ENCODE assay signal across 8 cellular contexts in genomic region chr11:58578635-58579191, GRCh38. TPM values are rescaled to one million over a fixed set of nuclear protein-coding genes. Genes with fewer than 3 reads are reported as not detected.
A peak's percentile ranks its signal among the peaks of the same experiment; 100 is the strongest.
DNase-seq lines count a peak whose midpoint lies in the region; ATAC-seq and TF ChIP-seq lines count a peak whose summit lies in the region.

ZFP91 (plus strand) TSS chr11:58579063; CDS start chr11:58579282, 219 bp downstream.

- DNase-seq in D341Med (ENCODE audit: low spot score) = peak; percentile 92
- DNase-seq in KBM-7 = peak; percentile 97
- peak; percentile 94 to 95 for DNase-seq in PC-9
- DNase-seq in activated T-cell treated with anti-CD3 and anti-CD28 coated beads for 48 hours (ENCODE audit: low read depth) = peak; percentile 94
- peak; percentile 89 for DNase-seq in epithelial cell of prostate (ENCODE audit: low read depth, low spot score)
- DNase-seq in stimulated activated CD8-positive, alpha-beta memory T cell treated with anti-CD3 and anti-CD28 coated beads, Interleukin-2, amount 100 ng/mL, for 48 hours (ENCODE audit: low read depth in 2 of 2) = peak; percentile 92 to 94

- H3K9me2 ChIP-seq in PC-9 (ENCODE audit: insufficient read depth) = no peaks in the 10 kb centered on the region

- in situ Hi-C loops in KBM-7 (cut with MboI; ENCODE audit: low pct_unique_long_range_greater_than_20kb, low sequenced_read_pairs) = no loop called here

- peak; percentile 33 for ATAC-seq in GM21529 (IDR thresholded peaks at IDR 0.05; ENCODE audit: unreplicated experiment)

- CTCF ChIA-PET in PC-9 (lab: Charles Lee) = interaction anchor here (1.6 kb wide), 1 partner anchor 566 kb away, joined by 4 read pairs; no protein-coding TSS in a partner anchor

- H3K36me3 ChIP-seq in PC-9 (ENCODE audit: low read depth) = peaks cover 7% of the 10 kb centered on the region; the same call in 1 of the 2 replicates

- peak within 1 kb of the TSS; percentile 82 for H3K4me3 ChIP-seq in PC-9
- peak within 1 kb of the TSS; percentile 87 for H3K4me3 ChIP-seq in mononuclear cell (ENCODE audit: low read length)

- POLR2A ChIA-PET in PC-9 (lab: Charles Lee; ENCODE audit: unreplicated experiment) = interaction anchor here (0.7 kb wide), 1 partner anchor 841 kb away, joined by 3 read pairs; no protein-coding TSS in a partner anchor

- intact Hi-C loops in PC-9 (cut with micrococcal nuclease; ENCODE audit: unreplicated experiment) = loop anchor here (1.0 to 5.0 kb wide), 9 partner anchors 192 to 1254 kb away; partner anchors contain the start of genes CLP1, FAM111A, MED19 and TMX2

- H3F3A ChIP-seq in PC-9 (ENCODE audit: insufficient read depth, low read depth) = peaks cover 52% of the 10 kb centered on the region

- H3K9me3 ChIP-seq in PC-9 (ENCODE audit: insufficient read depth, low read depth) (no peaks in the 10 kb centered on the region), mononuclear cell (ENCODE audit: low read depth, low read length) (no peaks in the 10 kb centered on the region)

- no peak for TF ChIP-seq CTCF in PC-9 (conservative IDR thresholded peaks at IDR 0.05)

- H3K4me1 ChIP-seq in PC-9 (replicated peaks; ENCODE audit: insufficient read depth) (peaks cover 66% of the 10 kb centered on the region), mononuclear cell (ENCODE audit: insufficient read depth, low read length) (peaks cover 57% of the 10 kb centered on the region)

- peak within 1 kb of the TSS; percentile 85 for H2AFZ ChIP-seq in PC-9

- H3K27ac ChIP-seq in PC-9 (peak within 1 kb of the TSS; percentile 97), epithelial cell of prostate (peak within 1 kb of the TSS; percentile 100)

- peak within 1 kb of the TSS; percentile 86 for H3K4me2 ChIP-seq in PC-9

- peaks cover 33% of the 10 kb centered on the region for H4K20me1 ChIP-seq in PC-9 (ENCODE audit: insufficient read depth)

- H3K27me3 ChIP-seq in PC-9 (ENCODE audit: insufficient read depth, low read depth) (no peaks in the 10 kb centered on the region), mononuclear cell (ENCODE audit: insufficient read depth, low read length) (no peaks in the 10 kb centered on the region)

- H3K79me2 ChIP-seq in PC-9 (ENCODE audit: low read depth) = peaks cover 69% of the 10 kb centered on the region

- no TSS peak for BruUV-seq in PC-9 (replicated peaks; lab: Mats Ljungman, UMichigan)

RNA-seq across cellular contexts. Expression of gene ZFP91, which starts in this region (rescaled TPM):
- total RNA-seq in PC-9 (2021) (40.6 and 67.5 TPM in 2 replicates), mononuclear cell (81.6 TPM)

Comparison
In these comparisons a context has a peak if more than half of its experiments do, and no peak if none do; other contexts are left out.
1. Peak in every context shown above with its lines: DNase-seq, ATAC-seq, H3K4me3 ChIP-seq and H3K27ac ChIP-seq.